15 cellular contexts compared by ENCODE assay signal in the genomic region with DNA sequence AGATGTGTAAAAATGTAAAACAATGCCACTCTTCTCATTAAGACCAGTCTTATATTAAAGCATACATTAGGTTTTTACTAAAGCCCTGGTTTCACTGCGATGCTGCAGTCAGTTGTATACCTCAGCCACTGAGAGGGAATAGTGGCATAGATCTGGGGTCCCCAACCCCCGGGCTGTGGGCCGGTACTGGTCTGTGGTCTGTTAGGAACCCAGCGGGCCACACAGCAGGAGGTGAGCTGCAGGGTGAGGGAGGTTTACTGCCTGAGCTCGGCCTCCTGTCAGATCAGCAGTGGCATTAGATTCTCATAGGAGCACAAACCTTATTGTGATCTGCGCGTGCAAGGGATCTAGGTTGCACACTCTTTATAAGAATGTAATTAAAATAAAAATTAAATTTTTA. TPM values are rescaled to one million over a fixed set of nuclear protein-coding genes. Genes with fewer than 3 reads are reported as not detected.
A peak's percentile ranks its signal among the peaks of the same experiment; 100 is the strongest.
DNase-seq lines count a peak whose midpoint lies in the region; ATAC-seq and TF ChIP-seq lines count a peak whose summit lies in the region.
"Had no signal": no experiment of that assay in that cellular context is flagged by ENCODE, and none has a peak within 500 bp of the region (broad histone marks: within the 10 kb centered on the region; RNA-seq: fewer than 3 reads in every experiment).

No MANE protein-coding gene starts in this region.

- H3F3A ChIP-seq in GM23338 (replicated peaks; ENCODE audit: low read depth) (no peaks in the 10 kb centered on the region), neural progenitor cell (ENCODE audit: low read depth) (peaks cover 7% of the 10 kb centered on the region)

- H3K4me1 ChIP-seq in GM23338 (ENCODE audit: insufficient read depth) (no peaks in the 10 kb centered on the region), endodermal cell (ENCODE audit: control insufficient read depth, insufficient read depth, low read length) (peaks cover 6% of the 10 kb centered on the region), neural progenitor cell (peaks cover 25% of the 10 kb centered on the region), ascending aorta (no peaks in the 10 kb centered on the region)

- 40% methylated on average over 5 of the region's 7 CpGs; no CpG with 5 or more reads in 1 of the 2 experiments for WGBS in endodermal cell (ENCODE audit: insufficient coverage in 1 of 2, insufficient read length in 1 of 2), 2 experiments

- no peak overlapping the region for H3K9ac ChIP-seq in endodermal cell (ENCODE audit: extremely low read depth, low read length, poor library complexity, severe bottlenecking)
- no peak overlapping the region for H3K9ac ChIP-seq in neural progenitor cell
- H3K9ac ChIP-seq: GM23248 had no signal

- H3K27me3 ChIP-seq in GM23338 (ENCODE audit: insufficient read depth) (no peaks in the 10 kb centered on the region), endodermal cell (ENCODE audit: control insufficient read depth, insufficient read depth, low read length, poor library complexity, severe bottlenecking) (no peaks in the 10 kb centered on the region), neural progenitor cell (no peaks in the 10 kb centered on the region), ascending aorta (no peaks in the 10 kb centered on the region)

- peaks cover 13% of the 10 kb centered on the region; the same call in 2 of the 3 replicates for H3K4me1 Mint-ChIP-seq in GM23338
- H3K4me1 Mint-ChIP-seq in endodermal cell, result peaks cover 19% of the 10 kb centered on the region
- H3K4me1 Mint-ChIP-seq in neural progenitor cell, result peaks cover 4% of the 10 kb centered on the region
- H3K4me1 Mint-ChIP-seq: CD4-positive, alpha-beta memory T cell had no signal

- DNase-seq in ELF-1 (ENCODE audit: low read depth, low spot score), result peak; percentile 5
- peak; percentile 33 for DNase-seq in GM23338 (ENCODE audit: low spot score)
- peak; percentile 53 for DNase-seq in endodermal cell
- peak; percentile 24 for DNase-seq in neural progenitor cell (ENCODE audit: low spot score)
- DNase-seq in activated CD4-positive, alpha-beta T cell treated with anti-CD3 and anti-CD28 coated beads, Interleukin-2, amount 50 U/mL, for 4 hours, result no peak
- DNase-seq in ascending aorta (ENCODE audit: low spot score in 2 of 2), result no peak
- DNase-seq: C1 segment of cervical spinal cord; Calu3; CD4-positive, alpha-beta memory T cell; COR-L47; DMS53; DMS79 treated with DMSO at 0.1 percent for 48 hours; GM23248; H9 had no signal

- H3K9me3 ChIP-seq in endodermal cell (ENCODE audit: control insufficient read depth, low read length) (no peaks in the 10 kb centered on the region), neural progenitor cell (ENCODE audit: low read depth) (no peaks in the 10 kb centered on the region), ascending aorta (no peaks in the 10 kb centered on the region)

- H3K4me2 ChIP-seq in GM23338, result no peak overlapping the region
- H3K4me2 ChIP-seq in neural progenitor cell, result no peak overlapping the region

- intact Hi-C loops in ascending aorta (cut with DNase I), result no loop called here

- H4K20me1 ChIP-seq in GM23338 (replicated peaks; ENCODE audit: insufficient read depth) (no peaks in the 10 kb centered on the region), neural progenitor cell (ENCODE audit: low read depth) (no peaks in the 10 kb centered on the region)

- no peak overlapping the region for H3K27ac Mint-ChIP-seq in GM23338
- H3K27ac Mint-ChIP-seq in endodermal cell, result no peak overlapping the region
- no peak overlapping the region for H3K27ac Mint-ChIP-seq in neural progenitor cell
- H3K27ac Mint-ChIP-seq: CD4-positive, alpha-beta memory T cell; H9 had no signal

- no peak overlapping the region for H3K4me3 ChIP-seq in GM23338
- H3K4me3 ChIP-seq in endodermal cell (ENCODE audit: low read length), result peak overlapping the region; percentile 57
- H3K4me3 ChIP-seq in neural progenitor cell, result no peak overlapping the region
- no peak overlapping the region for H3K4me3 ChIP-seq in ascending aorta
- H3K4me3 ChIP-seq: GM23248 had no signal

- H2AFZ ChIP-seq in GM23338 (no peak overlapping the region), neural progenitor cell (replicated peaks) (no peak overlapping the region)
- H2AFZ ChIP-seq: GM23248 had no signal

- H3K27ac ChIP-seq in GM23338 (ENCODE audit: low read depth) (no peak overlapping the region), endodermal cell (ENCODE audit: low read depth, low read length) (no peak overlapping the region), neural progenitor cell (no peak overlapping the region), ascending aorta (no peak overlapping the region)
- H3K27ac ChIP-seq: GM23248 had no signal

- H3K9me2 ChIP-seq in GM23338 (ENCODE audit: insufficient read depth), result 0 out of 2 replicates have a peak, but pooled peaks cover 4% of the 10 kb centered on the region

- H3K79me2 ChIP-seq in GM23338 (replicated peaks; ENCODE audit: insufficient read depth), result no peaks in the 10 kb centered on the region
- no peaks in the 10 kb centered on the region for H3K79me2 ChIP-seq in neural progenitor cell (ENCODE audit: low read depth)

- no peaks in the 10 kb centered on the region for H3K36me3 ChIP-seq in GM23338 (ENCODE audit: insufficient read depth)
- H3K36me3 ChIP-seq in endodermal cell (ENCODE audit: control insufficient read depth, insufficient read depth, low read length), result no peaks in the 10 kb centered on the region
- H3K36me3 ChIP-seq in neural progenitor cell, result no peaks in the 10 kb centered on the region
- no peaks in the 10 kb centered on the region for H3K36me3 ChIP-seq in ascending aorta

- TF ChIP-seq CTCF in GM23338 (conservative IDR thresholded peaks at IDR 0.05; ENCODE audit: low read depth in 2 of 2) (no peak), endodermal cell (conservative IDR thresholded peaks at IDR 0.05) (no peak), neural progenitor cell (IDR thresholded peaks at IDR 0.05) (no peak), ascending aorta (IDR thresholded peaks at IDR 0.05) (no peak)

- peak; percentile 88 for ATAC-seq in GM23338
- ATAC-seq: HCT116 had no signal

- H3K9me3 Mint-ChIP-seq in GM23338 (no peaks in the 10 kb centered on the region; the same call in 2 of the 3 replicates), endodermal cell (no peaks in the 10 kb centered on the region), neural progenitor cell (no peaks in the 10 kb centered on the region)
- H3K9me3 Mint-ChIP-seq: CD4-positive, alpha-beta memory T cell; H9 had no signal

- H3K36me3 Mint-ChIP-seq in GM23338 (ENCODE audit: low read depth) (no peaks in the 10 kb centered on the region), endodermal cell (ENCODE audit: low read depth) (no peaks in the 10 kb centered on the region), neural progenitor cell (no peaks in the 10 kb centered on the region)
- H3K36me3 Mint-ChIP-seq: CD4-positive, alpha-beta memory T cell had no signal

- peaks cover 3% of the 10 kb centered on the region for H3K27me3 Mint-ChIP-seq in GM23338 (ENCODE audit: insufficient read depth, low read depth, poor library complexity)
- H3K27me3 Mint-ChIP-seq in endodermal cell (ENCODE audit: insufficient read depth), result no peaks in the 10 kb centered on the region
- H3K27me3 Mint-ChIP-seq in neural progenitor cell (ENCODE audit: insufficient read depth, low read depth), result peaks cover 2% of the 10 kb centered on the region

- no peak overlapping the region for H3K4me3 Mint-ChIP-seq in GM23338
- no peak overlapping the region for H3K4me3 Mint-ChIP-seq in endodermal cell
- no peak overlapping the region for H3K4me3 Mint-ChIP-seq in neural progenitor cell
- H3K4me3 Mint-ChIP-seq: CD4-positive, alpha-beta memory T cell; H9 had no signal

TF ChIP-seq in GM23338, 12 proteins besides CTCF, POLR2A, EP300 and RAD21 (continues in another document):
- TF ChIP-seq ZNF331 (CRISPR knock-in tag; IDR thresholded peaks at IDR 0.05; ENCODE audit: low read depth), result no peak
- TF ChIP-seq EZH2 (IDR thresholded peaks at IDR 0.05; ENCODE audit: low read depth, unreplicated experiment), result no peak
- no peak for TF ChIP-seq POLR2AphosphoS5 (IDR thresholded peaks at IDR 0.05; ENCODE audit: low read depth)
- TF ChIP-seq, protein P1, sequence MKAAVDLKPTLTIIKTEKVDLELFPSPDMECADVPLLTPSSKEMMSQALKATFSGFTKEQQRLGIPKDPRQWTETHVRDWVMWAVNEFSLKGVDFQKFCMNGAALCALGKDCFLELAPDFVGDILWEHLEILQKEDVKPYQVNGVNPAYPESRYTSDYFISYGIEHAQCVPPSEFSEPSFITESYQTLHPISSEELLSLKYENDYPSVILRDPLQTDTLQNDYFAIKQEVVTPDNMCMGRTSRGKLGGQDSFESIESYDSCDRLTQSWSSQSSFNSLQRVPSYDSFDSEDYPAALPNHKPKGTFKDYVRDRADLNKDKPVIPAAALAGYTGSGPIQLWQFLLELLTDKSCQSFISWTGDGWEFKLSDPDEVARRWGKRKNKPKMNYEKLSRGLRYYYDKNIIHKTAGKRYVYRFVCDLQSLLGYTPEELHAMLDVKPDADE (IDR thresholded peaks at IDR 0.05), result no peak
- no peak for TF ChIP-seq STAT1 (IDR thresholded peaks at IDR 0.05; ENCODE audit: unreplicated experiment)

RNA-seq across cellular contexts. Expression of a gene that starts 28.0 kb away (rescaled TPM):
- 31.7 and 38.6 TPM in 2 replicates for total RNA-seq in GM23338 (2014; rRNA removed; shearing (Covaris generic))
- 13.9 and 19.4 TPM in 2 replicates for polyA plus RNA-seq in GM23338 (2016; fragmentation: Nextera tagmentation; extraction: Ambion mirVana)
- total RNA-seq in endodermal cell (10 to 100 TPM; 33.0 to 33.7 TPM), neural progenitor cell (ENCODE audit: low replicate concordance) (18.1 and 33.2 TPM in 2 replicates), ascending aorta (5.2 TPM)
- polyA plus RNA-seq in endodermal cell (2013, experiment 1 of 2), result 18.8 TPM
- polyA plus RNA-seq in endodermal cell (2013, experiment 2 of 2), result 17.5 TPM

Comparison
In these comparisons a context has a peak if more than half of its experiments do, and no peak if none do; other contexts are left out.
1. DNase-seq: peak in ELF-1 (single experiment), GM23338 (single experiment), endodermal cell (single experiment) and neural progenitor cell (single experiment); none in activated CD4-positive, alpha-beta T cell treated with anti-CD3 and anti-CD28 coated beads, Interleukin-2, amount 50 U/mL, for 4 hours (0 of 2) and ascending aorta (0 of 2).